Comparison of ENCODE assay signal across 4 cellular contexts in genomic region chr9:41079464-41079863, GRCh38. TPM values are rescaled to one million over a fixed set of nuclear protein-coding genes. Genes with fewer than 3 reads are reported as not detected.
"Had no signal": no experiment of that assay in that cellular context is flagged by ENCODE, and none has a peak within 500 bp of the region (broad histone marks: within the 10 kb centered on the region; RNA-seq: fewer than 3 reads in every experiment).

No MANE protein-coding gene starts in this region.

RNA-seq across cellular contexts. Expression of gene FOXD4L6, which starts 49.0 kb away (rescaled TPM):
- total RNA-seq: H7, HT-29 had no signal
- polyA plus RNA-seq: GM23248, IgD-negative memory B cell had no signal
